1 cellular context compared by ENCODE assay signal in the genomic region with DNA sequence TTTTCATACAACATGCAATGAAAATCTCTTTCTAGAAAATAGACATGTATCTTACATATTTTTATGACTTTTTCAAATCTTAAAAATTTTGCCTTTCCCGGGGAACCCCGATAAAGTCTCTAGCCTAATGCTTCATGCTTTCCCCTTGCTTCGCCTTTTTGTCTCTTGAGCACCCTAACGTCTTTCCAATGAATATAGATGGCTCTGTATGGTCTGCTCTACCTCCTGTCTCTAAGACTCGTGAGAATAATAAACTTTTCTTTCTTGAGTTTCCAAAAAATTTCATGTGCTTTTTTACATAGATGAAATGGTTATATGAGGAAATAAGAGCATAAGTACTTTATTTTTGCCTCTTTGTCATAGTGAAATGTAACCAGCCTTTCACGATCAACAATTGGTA.
TF ChIP-seq lines count a peak whose summit lies in the region.

No MANE protein-coding gene starts in this region.

TF ChIP-seq in SK-N-SH treated with all-trans-retinoic acid at 6 μM for 48 hours, 23 proteins besides CTCF, POLR2A, EP300 and RAD21 (continued from another document):
- TF ChIP-seq, protein P1, sequence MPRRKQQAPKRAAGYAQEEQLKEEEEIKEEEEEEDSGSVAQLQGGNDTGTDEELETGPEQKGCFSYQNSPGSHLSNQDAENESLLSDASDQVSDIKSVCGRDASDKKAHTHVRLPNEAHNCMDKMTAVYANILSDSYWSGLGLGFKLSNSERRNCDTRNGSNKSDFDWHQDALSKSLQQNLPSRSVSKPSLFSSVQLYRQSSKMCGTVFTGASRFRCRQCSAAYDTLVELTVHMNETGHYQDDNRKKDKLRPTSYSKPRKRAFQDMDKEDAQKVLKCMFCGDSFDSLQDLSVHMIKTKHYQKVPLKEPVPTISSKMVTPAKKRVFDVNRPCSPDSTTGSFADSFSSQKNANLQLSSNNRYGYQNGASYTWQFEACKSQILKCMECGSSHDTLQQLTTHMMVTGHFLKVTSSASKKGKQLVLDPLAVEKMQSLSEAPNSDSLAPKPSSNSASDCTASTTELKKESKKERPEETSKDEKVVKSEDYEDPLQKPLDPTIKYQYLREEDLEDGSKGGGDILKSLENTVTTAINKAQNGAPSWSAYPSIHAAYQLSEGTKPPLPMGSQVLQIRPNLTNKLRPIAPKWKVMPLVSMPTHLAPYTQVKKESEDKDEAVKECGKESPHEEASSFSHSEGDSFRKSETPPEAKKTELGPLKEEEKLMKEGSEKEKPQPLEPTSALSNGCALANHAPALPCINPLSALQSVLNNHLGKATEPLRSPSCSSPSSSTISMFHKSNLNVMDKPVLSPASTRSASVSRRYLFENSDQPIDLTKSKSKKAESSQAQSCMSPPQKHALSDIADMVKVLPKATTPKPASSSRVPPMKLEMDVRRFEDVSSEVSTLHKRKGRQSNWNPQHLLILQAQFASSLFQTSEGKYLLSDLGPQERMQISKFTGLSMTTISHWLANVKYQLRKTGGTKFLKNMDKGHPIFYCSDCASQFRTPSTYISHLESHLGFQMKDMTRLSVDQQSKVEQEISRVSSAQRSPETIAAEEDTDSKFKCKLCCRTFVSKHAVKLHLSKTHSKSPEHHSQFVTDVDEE (CRISPR knock-in tag; IDR thresholded peaks at IDR 0.05) = no peak
